26 cellular contexts compared by ENCODE assay signal in genomic region chr5:157278319-157279037, GRCh38. TPM values are rescaled to one million over a fixed set of nuclear protein-coding genes. Genes with fewer than 3 reads are reported as not detected.
DNase-seq lines count a peak whose midpoint lies in the region; ATAC-seq, FAIRE-seq and TF ChIP-seq lines count a peak whose summit lies in the region.
"Had no signal": no experiment of that assay in that cellular context is flagged by ENCODE, and none has a peak within 500 bp of the region (broad histone marks: within the 10 kb centered on the region; RNA-seq: fewer than 3 reads in every experiment).

No MANE protein-coding gene starts in this region.

- H4K20me1 ChIP-seq in smooth muscle cell (ENCODE audit: low read depth), result no peaks in the 10 kb centered on the region

- no peaks in the 10 kb centered on the region for H3F3A ChIP-seq in smooth muscle cell (ENCODE audit: low read depth)

- H2AFZ ChIP-seq in smooth muscle cell (ENCODE audit: low read depth), result no peak overlapping the region

- H3K4me2 ChIP-seq in smooth muscle cell, result no peak overlapping the region
- H3K4me2 ChIP-seq: KMS-11 had no signal

- CTCF ChIA-PET in activated naive CD4-positive, alpha-beta T cell treated with anti-CD3 and anti-CD28 coated beads for 36 hours (lab: Charles Lee), result interaction anchor here (1.2 kb wide), 1 partner anchor 110 kb away, joined by 3 read pairs; no protein-coding TSS in a partner anchor
- CTCF ChIA-PET in naive thymus-derived CD4-positive, alpha-beta T cell (lab: Charles Lee), result interaction anchor here (0.7 to 1.5 kb wide), 5 partner anchors 10 to 392 kb away, joined by 3 read pairs; no protein-coding TSS in a partner anchor

- no peak for ATAC-seq in naive thymus-derived CD4-positive, alpha-beta T cell

- no peaks in the 10 kb centered on the region for H3K27me3 ChIP-seq in naive thymus-derived CD4-positive, alpha-beta T cell (ENCODE audit: control insufficient read depth in 2 of 2, insufficient read depth in 2 of 2, low read length in 2 of 2)
- no peaks in the 10 kb centered on the region for H3K27me3 ChIP-seq in smooth muscle cell (ENCODE audit: low read depth)
- H3K27me3 ChIP-seq: Peyer's patch, upper lobe of left lung had no signal

- H3K27me3 Mint-ChIP-seq in activated naive CD4-positive, alpha-beta T cell treated with anti-CD3 and anti-CD28 coated beads for 36 hours (ENCODE audit: low read depth), result no peaks in the 10 kb centered on the region
- no peaks in the 10 kb centered on the region for H3K27me3 Mint-ChIP-seq in activated naive CD8-positive, alpha-beta T cell
- H3K27me3 Mint-ChIP-seq in naive thymus-derived CD4-positive, alpha-beta T cell, result no peaks in the 10 kb centered on the region
- H3K27me3 Mint-ChIP-seq: brain had no signal

- H3K9me3 ChIP-seq in naive thymus-derived CD4-positive, alpha-beta T cell (ENCODE audit: control insufficient read depth in 2 of 3, low read length in 3 of 3), result no peaks in the 10 kb centered on the region
- H3K9me3 ChIP-seq in smooth muscle cell (replicated peaks; ENCODE audit: low read depth), result no peaks in the 10 kb centered on the region
- H3K9me3 ChIP-seq: Peyer's patch, psoas muscle, upper lobe of left lung had no signal

- H3K4me3 ChIP-seq in naive thymus-derived CD4-positive, alpha-beta T cell (ENCODE audit: low read length), result no peak overlapping the region
- no peak overlapping the region for H3K4me3 ChIP-seq in smooth muscle cell
- H3K4me3 ChIP-seq: lung, Peyer's patch, psoas muscle, SJSA1, upper lobe of left lung had no signal

- no peak for TF ChIP-seq CTCF in D721Med (IDR thresholded peaks at IDR 0.05; ENCODE audit: insufficient read depth, missing control alignments)
- no peak for TF ChIP-seq CTCF in smooth muscle cell (IDR thresholded peaks at IDR 0.05; ENCODE audit: borderline replicate concordance, insufficient read depth, poor library complexity, severe bottlenecking)

- no peak for DNase-seq in activated naive CD4-positive, alpha-beta T cell treated with anti-CD3 and anti-CD28 coated beads for 36 hours
- DNase-seq in activated naive CD4-positive, alpha-beta T cell (lab: John Stamatoyannopoulos, UW), result no peak
- DNase-seq in D721Med (ENCODE audit: insufficient read length, low spot score) (no peak), H4 (ENCODE audit: low spot score) (no peak), smooth muscle cell (lab: John Stamatoyannopoulos, UW; ENCODE audit: unreplicated experiment) (no peak)
- DNase-seq in naive thymus-derived CD4-positive, alpha-beta T cell, result no peak
- no peak for DNase-seq in NK-92 treated with Interleukin-12 subunit alpha and Interleukin-12 subunit beta, amount 100 ng/mL, for 24 hours (lab: John Stamatoyannopoulos, UW)
- DNase-seq: activated CD8-positive, alpha-beta memory T cell treated with anti-CD3 and anti-CD28 coated beads for 24 hours; GDM1; glutamatergic neuron; GOT3; kidney; NCI-H1436 treated with DMSO at 0.1 percent for 48 hours; NCI-H2171 treated with DMSO at 0.1 percent for 48 hours; NCI-H526; Peyer's patch; psoas muscle; stimulated activated CD8-positive, alpha-beta memory T cell treated with anti-CD3 and anti-CD28 coated beads, Interleukin-4, amount 100 ng/mL, for 48 hours; T-helper 9 cell; upper lobe of left lung had no signal

- H3K4me1 Mint-ChIP-seq in activated naive CD4-positive, alpha-beta T cell treated with anti-CD3 and anti-CD28 coated beads for 36 hours (ENCODE audit: low read depth), result peaks cover 89% of the 10 kb centered on the region
- peaks cover 94% of the 10 kb centered on the region for H3K4me1 Mint-ChIP-seq in activated naive CD8-positive, alpha-beta T cell (ENCODE audit: low read depth)
- H3K4me1 Mint-ChIP-seq in naive thymus-derived CD4-positive, alpha-beta T cell, result peaks cover 63 to 99% (median 93%) of the 10 kb centered on the region in 7 donors

- no peaks in the 10 kb centered on the region for H3K79me2 ChIP-seq in smooth muscle cell (ENCODE audit: low read depth)

- H3K36me3 Mint-ChIP-seq in activated naive CD4-positive, alpha-beta T cell treated with anti-CD3 and anti-CD28 coated beads for 36 hours (ENCODE audit: low read depth), result peaks cover 38% of the 10 kb centered on the region
- peaks cover 18% of the 10 kb centered on the region for H3K36me3 Mint-ChIP-seq in activated naive CD8-positive, alpha-beta T cell
- peaks cover 0 to 54% (median 15%) of the 10 kb centered on the region in 5 donors for H3K36me3 Mint-ChIP-seq in naive thymus-derived CD4-positive, alpha-beta T cell

- H3K36me3 ChIP-seq in naive thymus-derived CD4-positive, alpha-beta T cell (ENCODE audit: control insufficient read depth in 2 of 3, insufficient read depth in 3 of 3, low read length in 3 of 3), result no peaks in the 10 kb centered on the region
- H3K36me3 ChIP-seq in smooth muscle cell (ENCODE audit: low read depth), result no peaks in the 10 kb centered on the region
- H3K36me3 ChIP-seq: Peyer's patch, SJSA1, upper lobe of left lung had no signal

- no peak overlapping the region for H3K4me3 Mint-ChIP-seq in activated naive CD4-positive, alpha-beta T cell treated with anti-CD3 and anti-CD28 coated beads for 36 hours
- H3K4me3 Mint-ChIP-seq in activated naive CD8-positive, alpha-beta T cell, result peak overlapping the region; percentile 38
- H3K4me3 Mint-ChIP-seq in naive thymus-derived CD4-positive, alpha-beta T cell, result peak overlapping the region in 7 of 10 donors; percentile 6 to 75 (median 12)
- H3K4me3 Mint-ChIP-seq: brain had no signal

- peaks cover 65 to 71% of the 10 kb centered on the region in 2 donors for H3K4me1 ChIP-seq in naive thymus-derived CD4-positive, alpha-beta T cell (ENCODE audit: control insufficient read depth in 2 of 2, insufficient read depth in 2 of 2, low read length in 2 of 2)
- no peaks in the 10 kb centered on the region for H3K4me1 ChIP-seq in smooth muscle cell (ENCODE audit: low read depth)
- H3K4me1 ChIP-seq: psoas muscle, SJSA1 had no signal

- H3K27ac ChIP-seq in naive thymus-derived CD4-positive, alpha-beta T cell (ENCODE audit: low read depth, low read length), result peak overlapping the region; percentile 17
- H3K27ac ChIP-seq in smooth muscle cell (ENCODE audit: low read depth), result no peak overlapping the region
- H3K27ac ChIP-seq: epithelial cell of prostate, KMS-11, Peyer's patch, psoas muscle, SJSA1, upper lobe of left lung had no signal

- intact Hi-C loops in activated naive CD4-positive, alpha-beta T cell treated with anti-CD3 and anti-CD28 coated beads for 36 hours (cut with micrococcal nuclease), result no loop called here
- intact Hi-C loops in naive thymus-derived CD4-positive, alpha-beta T cell (cut with micrococcal nuclease), result no loop called here

- POLR2A ChIA-PET in naive thymus-derived CD4-positive, alpha-beta T cell (lab: Charles Lee), result interaction anchor here (0.6 to 2.2 kb wide), 10 partner anchors 9 to 89 kb away, joined by 3 to 9 read pairs (median 4); partner anchors contain the start of gene CYFIP2

- 95% methylated on average over 2 of the region's 2 CpGs for WGBS in smooth muscle cell (ENCODE audit: low lambda C conversion rate)

- peaks cover 5% of the 10 kb centered on the region for H3K9me3 Mint-ChIP-seq in activated naive CD4-positive, alpha-beta T cell treated with anti-CD3 and anti-CD28 coated beads for 36 hours
- H3K9me3 Mint-ChIP-seq in activated naive CD8-positive, alpha-beta T cell (ENCODE audit: low read depth), result peaks cover 4% of the 10 kb centered on the region
- peaks cover 0 to 14% (median 0%) of the 10 kb centered on the region in 11 donors for H3K9me3 Mint-ChIP-seq in naive thymus-derived CD4-positive, alpha-beta T cell

- peak overlapping the region; percentile 52 for H3K27ac Mint-ChIP-seq in activated naive CD4-positive, alpha-beta T cell treated with anti-CD3 and anti-CD28 coated beads for 36 hours
- H3K27ac Mint-ChIP-seq in activated naive CD8-positive, alpha-beta T cell, result peak overlapping the region; percentile 83
- H3K27ac Mint-ChIP-seq in naive thymus-derived CD4-positive, alpha-beta T cell, result peak overlapping the region; percentile 28 to 98 (median 63)

- peak; percentile 16 for FAIRE-seq in D721Med (lab: Jason Lieb, UNC)
- FAIRE-seq: kidney had no signal

- no peak overlapping the region for H3K9ac ChIP-seq in smooth muscle cell (ENCODE audit: low read depth)
- H3K9ac ChIP-seq: KMS-11 had no signal

RNA-seq across cellular contexts. Expression of gene CYFIP2, which starts 12.6 kb away (rescaled TPM):
- total RNA-seq in activated naive CD4-positive, alpha-beta T cell treated with anti-CD3 and anti-CD28 coated beads for 36 hours, result 100 to 1,000 TPM; 490 to 492 TPM
- total RNA-seq in naive thymus-derived CD4-positive, alpha-beta T cell, result 100 to 1,000 TPM; 386 to 449 (median 401) TPM
- 100 to 1,000 TPM; 522 to 755 TPM for polyA plus RNA-seq in naive thymus-derived CD4-positive, alpha-beta T cell
- 4.5 and 10.6 TPM in 2 replicates for total RNA-seq in H4 (2014; rRNA removed; shearing (Covaris generic))
- 9.7 and 17.8 TPM in 2 replicates for total RNA-seq in smooth muscle cell
- 11.4 and 28.6 TPM in 2 replicates for polyA plus RNA-seq in smooth muscle cell

Comparison
In these comparisons a context has a peak if more than half of its experiments do, and no peak if none do; other contexts are left out.
1. RNA of gene CYFIP2, which starts 12.6 kb away (total RNA-seq): 490 to 492 TPM in activated naive CD4-positive, alpha-beta T cell treated with anti-CD3 and anti-CD28 coated beads for 36 hours and 386 to 449 TPM in naive thymus-derived CD4-positive, alpha-beta T cell; 9.7 to 17.8 TPM in smooth muscle cell and 4.5 to 10.6 TPM in H4; every median in the first group is over 10 times any median in the second.
2. Peak in every context shown above with its lines, with median percentiles within 50 percentile points of each other: H3K27ac Mint-ChIP-seq.